1 cellular context compared by ENCODE assay signal in genomic region chr5:81980160-81980559, GRCh38.
TF ChIP-seq lines count a peak whose summit lies in the region.

No MANE protein-coding gene starts in this region.

TF ChIP-seq in GM23338, 12 proteins besides CTCF, POLR2A, EP300 and RAD21 (continued from another document):
- TF ChIP-seq ZNF462 (CRISPR knock-in tag; IDR thresholded peaks at IDR 0.05), result no peak
